In genomic region chr13:31773538-31773937, GRCh38 we compare ENCODE assay signal across 12 cellular contexts. TPM values are rescaled to one million over a fixed set of nuclear protein-coding genes. Genes with fewer than 3 reads are reported as not detected.
DNase-seq lines count a peak whose midpoint lies in the region; ATAC-seq and TF ChIP-seq lines count a peak whose summit lies in the region.
"Had no signal": no experiment of that assay in that cellular context is flagged by ENCODE, and none has a peak within 500 bp of the region (broad histone marks: within the 10 kb centered on the region; RNA-seq: fewer than 3 reads in every experiment).

No MANE protein-coding gene starts in this region.

- peak overlapping the region; percentile 62 to 78 (median 71) for H3K4me3 Mint-ChIP-seq in CD4-positive, alpha-beta memory T cell
- H3K4me3 Mint-ChIP-seq in chondrocyte (ENCODE audit: unreplicated experiment) = no peak overlapping the region
- H3K4me3 Mint-ChIP-seq in naive thymus-derived CD8-positive, alpha-beta T cell = peak overlapping the region; percentile 0 to 65 (median 40)
- H3K4me3 Mint-ChIP-seq: nephron progenitor cell had no signal

- CTCF ChIA-PET in CD4-positive, alpha-beta memory T cell (lab: Charles Lee; ENCODE audit: partially characterized antibody) = no interaction called here

- no peak for ATAC-seq in naive thymus-derived CD8-positive, alpha-beta T cell
- no peak for ATAC-seq in HG03439 (IDR thresholded peaks at IDR 0.05; ENCODE audit: unreplicated experiment)
- ATAC-seq: HepG2 had no signal

- intact Hi-C loops in CD4-positive, alpha-beta memory T cell (cut with micrococcal nuclease) = no loop called here

- peak overlapping the region in 4 of 7 donors; percentile 8 to 77 (median 40) for H3K27ac Mint-ChIP-seq in CD4-positive, alpha-beta memory T cell
- peak overlapping the region; percentile 55 for H3K27ac Mint-ChIP-seq in chondrocyte (ENCODE audit: unreplicated experiment)
- H3K27ac Mint-ChIP-seq in naive thymus-derived CD8-positive, alpha-beta T cell = peak overlapping the region in 1 of 10 donors; percentile 9
- H3K27ac Mint-ChIP-seq: nephron progenitor cell had no signal

- no peaks in the 10 kb centered on the region for H3K36me3 Mint-ChIP-seq in CD4-positive, alpha-beta memory T cell
- no peaks in the 10 kb centered on the region for H3K36me3 Mint-ChIP-seq in chondrocyte (ENCODE audit: low read depth)
- H3K36me3 Mint-ChIP-seq in naive thymus-derived CD8-positive, alpha-beta T cell = no peaks in the 10 kb centered on the region

- no peak overlapping the region for H3K4me3 ChIP-seq in CD4-positive, alpha-beta memory T cell (ENCODE audit: low read length in 2 of 2)
- H3K4me3 ChIP-seq: stomach had no signal

- H3K9me3 Mint-ChIP-seq in CD4-positive, alpha-beta memory T cell = peaks cover 0 to 2% (median 0%) of the 10 kb centered on the region in 8 donors
- no peaks in the 10 kb centered on the region for H3K9me3 Mint-ChIP-seq in chondrocyte (ENCODE audit: low read depth)
- no peaks in the 10 kb centered on the region for H3K9me3 Mint-ChIP-seq in naive thymus-derived CD8-positive, alpha-beta T cell
- H3K9me3 Mint-ChIP-seq: nephron progenitor cell had no signal

- no peak overlapping the region for H3K27ac ChIP-seq in CD4-positive, alpha-beta memory T cell (ENCODE audit: low read depth, low read length)
- H3K27ac ChIP-seq: stomach had no signal

- H3K4me1 Mint-ChIP-seq in CD4-positive, alpha-beta memory T cell = peaks cover 8 to 19% (median 13%) of the 10 kb centered on the region in 4 donors
- H3K4me1 Mint-ChIP-seq in chondrocyte (ENCODE audit: low read depth) = peaks cover 38% of the 10 kb centered on the region
- H3K4me1 Mint-ChIP-seq in naive thymus-derived CD8-positive, alpha-beta T cell = peaks cover 4 to 11% (median 7%) of the 10 kb centered on the region in 4 donors
- H3K4me1 Mint-ChIP-seq: nephron progenitor cell had no signal

- H3K9me3 ChIP-seq in CD4-positive, alpha-beta memory T cell (ENCODE audit: control insufficient read depth in 1 of 2, low read length in 2 of 2) = no peaks in the 10 kb centered on the region
- H3K9me3 ChIP-seq: stomach had no signal

- peaks cover 9% of the 10 kb centered on the region for H3K4me1 ChIP-seq in CD4-positive, alpha-beta memory T cell (ENCODE audit: insufficient read depth, low read length)

- H3K27me3 Mint-ChIP-seq in CD4-positive, alpha-beta memory T cell = peaks cover 0 to 4% of the 10 kb centered on the region in 2 donors
- no peaks in the 10 kb centered on the region for H3K27me3 Mint-ChIP-seq in chondrocyte (ENCODE audit: low read depth)
- peaks cover 0 to 2% (median under 1%) of the 10 kb centered on the region in 5 donors for H3K27me3 Mint-ChIP-seq in naive thymus-derived CD8-positive, alpha-beta T cell

- no peaks in the 10 kb centered on the region for H3K36me3 ChIP-seq in CD4-positive, alpha-beta memory T cell (ENCODE audit: insufficient read depth, low read length)
- H3K36me3 ChIP-seq: stomach had no signal

- no peak for DNase-seq in CD4-positive, alpha-beta memory T cell
- peak; percentile 33 for DNase-seq in LoVo (ENCODE audit: low spot score)
- DNase-seq in chondrocyte (ENCODE audit: low spot score) = no peak
- DNase-seq in naive thymus-derived CD8-positive, alpha-beta T cell = no peak
- no peak for DNase-seq in MV-4-11 (lab: John Stamatoyannopoulos, UW)
- no peak for DNase-seq in hypothalamus (lab: John Stamatoyannopoulos, UW)
- DNase-seq: activated CD8-positive, alpha-beta memory T cell treated with anti-CD3 and anti-CD28 coated beads, Interleukin-2, amount 50 U/mL, for 48 hours; NCI-H1930; nephron progenitor cell; stomach had no signal

- no peaks in the 10 kb centered on the region for H3K27me3 ChIP-seq in CD4-positive, alpha-beta memory T cell (ENCODE audit: insufficient read depth, low read length)
- H3K27me3 ChIP-seq: stomach had no signal

- POLR2A ChIA-PET in CD4-positive, alpha-beta memory T cell (lab: Charles Lee; ENCODE audit: partially characterized antibody) = no interaction called here
- POLR2A ChIA-PET in naive thymus-derived CD8-positive, alpha-beta T cell (lab: Charles Lee) = no interaction called here

- no peak for TF ChIP-seq CTCF in chondrocyte (IDR thresholded peaks at IDR 0.05)

RNA-seq across cellular contexts. Expression of gene RXFP2, which starts 34.2 kb away (rescaled TPM):
- total RNA-seq in CD4-positive, alpha-beta memory T cell = not detected
- not detected for polyA plus RNA-seq in CD4-positive, alpha-beta memory T cell
- total RNA-seq in chondrocyte = not detected in 3 replicates
- not detected for total RNA-seq in naive thymus-derived CD8-positive, alpha-beta T cell
- polyA plus RNA-seq in naive thymus-derived CD8-positive, alpha-beta T cell = not detected
- total RNA-seq: HepG2, stomach had no signal
- polyA plus RNA-seq: HepG2, stomach had no signal
